Comparison of ENCODE assay signal across 1 cellular context in the genomic region with DNA sequence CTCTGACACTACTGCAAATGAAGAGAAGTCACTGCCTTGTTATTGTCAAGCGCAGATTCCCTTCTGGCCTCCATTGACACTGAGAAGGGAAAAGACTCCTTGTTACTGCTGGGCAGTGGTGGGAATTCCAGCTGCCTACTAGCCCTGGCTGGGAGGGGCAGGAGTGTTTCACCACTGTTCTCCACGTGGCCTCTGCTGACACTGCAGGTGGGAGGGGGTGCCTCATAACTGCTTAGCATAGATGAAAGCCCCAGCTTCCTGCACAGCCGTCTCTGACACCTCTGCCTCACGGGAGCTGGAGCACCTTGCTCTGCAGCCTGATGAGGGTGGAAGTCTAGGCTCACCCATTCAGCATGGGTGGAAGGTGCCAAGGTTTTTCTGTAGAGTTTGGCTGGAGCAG.
TF ChIP-seq lines count a peak whose summit lies in the region.

No MANE protein-coding gene starts in this region.

TF ChIP-seq in GM23338, 12 proteins besides CTCF, POLR2A, EP300 and RAD21 (continued from another document):
- TF ChIP-seq STAT1 (IDR thresholded peaks at IDR 0.05; ENCODE audit: unreplicated experiment), result no peak
- no peak for TF ChIP-seq ZNF331 (CRISPR knock-in tag; IDR thresholded peaks at IDR 0.05; ENCODE audit: low read depth)
- TF ChIP-seq CREB1 (CRISPR knock-in tag; IDR thresholded peaks at IDR 0.05; ENCODE audit: low read depth), result no peak
- TF ChIP-seq, protein P1, sequence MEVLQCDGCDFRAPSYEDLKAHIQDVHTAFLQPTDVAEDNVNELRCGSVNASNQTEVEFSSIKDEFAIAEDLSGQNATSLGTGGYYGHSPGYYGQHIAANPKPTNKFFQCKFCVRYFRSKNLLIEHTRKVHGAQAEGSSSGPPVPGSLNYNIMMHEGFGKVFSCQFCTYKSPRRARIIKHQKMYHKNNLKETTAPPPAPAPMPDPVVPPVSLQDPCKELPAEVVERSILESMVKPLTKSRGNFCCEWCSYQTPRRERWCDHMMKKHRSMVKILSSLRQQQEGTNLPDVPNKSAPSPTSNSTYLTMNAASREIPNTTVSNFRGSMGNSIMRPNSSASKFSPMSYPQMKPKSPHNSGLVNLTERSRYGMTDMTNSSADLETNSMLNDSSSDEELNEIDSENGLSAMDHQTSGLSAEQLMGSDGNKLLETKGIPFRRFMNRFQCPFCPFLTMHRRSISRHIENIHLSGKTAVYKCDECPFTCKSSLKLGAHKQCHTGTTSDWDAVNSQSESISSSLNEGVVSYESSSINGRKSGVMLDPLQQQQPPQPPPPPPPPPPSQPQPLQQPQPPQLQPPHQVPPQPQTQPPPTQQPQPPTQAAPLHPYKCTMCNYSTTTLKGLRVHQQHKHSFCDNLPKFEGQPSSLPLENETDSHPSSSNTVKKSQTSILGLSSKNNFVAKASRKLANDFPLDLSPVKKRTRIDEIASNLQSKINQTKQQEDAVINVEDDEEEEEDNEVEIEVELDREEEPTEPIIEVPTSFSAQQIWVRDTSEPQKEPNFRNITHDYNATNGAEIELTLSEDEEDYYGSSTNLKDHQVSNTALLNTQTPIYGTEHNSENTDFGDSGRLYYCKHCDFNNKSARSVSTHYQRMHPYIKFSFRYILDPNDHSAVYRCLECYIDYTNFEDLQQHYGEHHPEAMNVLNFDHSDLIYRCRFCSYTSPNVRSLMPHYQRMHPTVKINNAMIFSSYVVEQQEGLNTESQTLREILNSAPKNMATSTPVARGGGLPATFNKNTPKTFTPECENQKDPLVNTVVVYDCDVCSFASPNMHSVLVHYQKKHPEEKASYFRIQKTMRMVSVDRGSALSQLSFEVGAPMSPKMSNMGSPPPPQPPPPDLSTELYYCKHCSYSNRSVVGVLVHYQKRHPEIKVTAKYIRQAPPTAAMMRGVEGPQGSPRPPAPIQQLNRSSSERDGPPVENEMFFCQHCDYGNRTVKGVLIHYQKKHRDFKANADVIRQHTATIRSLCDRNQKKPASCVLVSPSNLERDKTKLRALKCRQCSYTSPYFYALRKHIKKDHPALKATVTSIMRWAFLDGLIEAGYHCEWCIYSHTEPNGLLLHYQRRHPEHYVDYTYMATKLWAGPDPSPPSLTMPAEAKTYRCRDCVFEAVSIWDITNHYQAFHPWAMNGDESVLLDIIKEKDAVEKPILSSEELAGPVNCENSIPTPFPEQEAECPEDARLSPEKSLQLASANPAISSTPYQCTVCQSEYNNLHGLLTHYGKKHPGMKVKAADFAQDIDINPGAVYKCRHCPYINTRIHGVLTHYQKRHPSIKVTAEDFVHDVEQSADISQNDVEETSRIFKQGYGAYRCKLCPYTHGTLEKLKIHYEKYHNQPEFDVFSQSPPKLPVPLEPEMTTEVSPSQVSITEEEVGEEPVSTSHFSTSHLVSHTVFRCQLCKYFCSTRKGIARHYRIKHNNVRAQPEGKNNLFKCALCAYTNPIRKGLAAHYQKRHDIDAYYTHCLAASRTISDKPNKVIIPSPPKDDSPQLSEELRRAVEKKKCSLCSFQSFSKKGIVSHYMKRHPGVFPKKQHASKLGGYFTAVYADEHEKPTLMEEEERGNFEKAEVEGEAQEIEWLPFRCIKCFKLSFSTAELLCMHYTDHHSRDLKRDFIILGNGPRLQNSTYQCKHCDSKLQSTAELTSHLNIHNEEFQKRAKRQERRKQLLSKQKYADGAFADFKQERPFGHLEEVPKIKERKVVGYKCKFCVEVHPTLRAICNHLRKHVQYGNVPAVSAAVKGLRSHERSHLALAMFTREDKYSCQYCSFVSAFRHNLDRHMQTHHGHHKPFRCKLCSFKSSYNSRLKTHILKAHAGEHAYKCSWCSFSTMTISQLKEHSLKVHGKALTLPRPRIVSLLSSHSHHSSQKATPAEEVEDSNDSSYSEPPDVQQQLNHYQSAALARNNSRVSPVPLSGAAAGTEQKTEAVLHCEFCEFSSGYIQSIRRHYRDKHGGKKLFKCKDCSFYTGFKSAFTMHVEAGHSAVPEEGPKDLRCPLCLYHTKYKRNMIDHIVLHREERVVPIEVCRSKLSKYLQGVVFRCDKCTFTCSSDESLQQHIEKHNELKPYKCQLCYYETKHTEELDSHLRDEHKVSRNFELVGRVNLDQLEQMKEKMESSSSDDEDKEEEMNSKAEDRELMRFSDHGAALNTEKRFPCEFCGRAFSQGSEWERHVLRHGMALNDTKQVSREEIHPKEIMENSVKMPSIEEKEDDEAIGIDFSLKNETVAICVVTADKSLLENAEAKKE (CRISPR knock-in tag; IDR thresholded peaks at IDR 0.05), result no peak
- no peak for TF ChIP-seq ZNF114 (CRISPR knock-in tag; IDR thresholded peaks at IDR 0.05)
